In the genomic region with DNA sequence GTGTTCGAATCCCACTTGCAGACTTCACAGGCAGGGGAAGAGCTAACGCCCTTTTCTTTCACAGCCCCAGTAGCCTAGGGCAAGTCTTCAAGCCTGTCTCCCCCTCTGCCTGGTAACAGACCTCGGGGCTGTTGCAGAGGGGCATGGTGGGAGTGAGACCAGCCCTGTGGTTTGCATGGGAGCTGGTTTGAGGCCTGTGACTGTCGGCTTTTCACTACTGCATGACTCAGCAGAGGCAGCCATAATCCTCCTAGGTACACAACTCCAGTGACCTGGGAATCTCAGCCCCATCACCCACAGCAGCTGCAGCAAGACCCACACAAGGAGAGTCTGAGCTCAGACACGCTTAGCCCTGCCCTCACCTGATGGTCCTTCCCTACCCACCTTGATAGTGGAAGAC, we compare ENCODE assay signal across 19 cellular contexts. TPM values are rescaled to one million over a fixed set of nuclear protein-coding genes. Genes with fewer than 3 reads are reported as not detected.
A peak's percentile ranks its signal among the peaks of the same experiment; 100 is the strongest.
DNase-seq lines count a peak whose midpoint lies in the region; ATAC-seq and TF ChIP-seq lines count a peak whose summit lies in the region.
"Had no signal": no experiment of that assay in that cellular context is flagged by ENCODE, and none has a peak within 500 bp of the region (broad histone marks: within the 10 kb centered on the region; RNA-seq: fewer than 3 reads in every experiment).

No MANE protein-coding gene starts in this region.

- no peak overlapping the region for H4K91ac ChIP-seq in mesenchymal stem cell (ENCODE audit: low read length)

- H3K4me3 ChIP-seq in NB4 (ENCODE audit: low read depth, low read length) = no peak overlapping the region
- H3K4me3 ChIP-seq in WERI-Rb-1 (ENCODE audit: low read depth, low read length) = no peak overlapping the region
- no peak overlapping the region for H3K4me3 ChIP-seq in mesenchymal stem cell (ENCODE audit: insufficient read depth in 1 of 2, low read depth in 1 of 2, low read length in 2 of 2)
- H3K4me3 ChIP-seq in left lung = no peak overlapping the region
- no peak overlapping the region for H3K4me3 ChIP-seq in hepatocyte
- H3K4me3 ChIP-seq: HAP-1 had no signal

- H2AFZ ChIP-seq in mesenchymal stem cell (ENCODE audit: low read depth, low read length) (no peak overlapping the region), hepatocyte (no peak overlapping the region)

- H3K4me1 ChIP-seq in mesenchymal stem cell (ENCODE audit: control insufficient read depth, insufficient read depth, low read depth, low read length) (no peaks in the 10 kb centered on the region), left lung (no peaks in the 10 kb centered on the region), hepatocyte (ENCODE audit: insufficient read depth) (no peaks in the 10 kb centered on the region)
- H3K4me1 ChIP-seq: BE2C, HAP-1 had no signal

- H3K36me3 ChIP-seq in WERI-Rb-1 = no peaks in the 10 kb centered on the region
- no peaks in the 10 kb centered on the region for H3K36me3 ChIP-seq in mesenchymal stem cell (ENCODE audit: control insufficient read depth in 1 of 2, insufficient read depth in 2 of 2, low read depth in 1 of 2, low read length in 2 of 2)
- no peaks in the 10 kb centered on the region for H3K36me3 ChIP-seq in left lung
- no peaks in the 10 kb centered on the region for H3K36me3 ChIP-seq in hepatocyte (replicated peaks; ENCODE audit: insufficient read depth, low read depth)
- H3K36me3 ChIP-seq: BE2C, HAP-1 had no signal

- H4K20me1 ChIP-seq in hepatocyte (ENCODE audit: insufficient read depth, poor library complexity, severe bottlenecking) = no peaks in the 10 kb centered on the region

- H2BK5ac ChIP-seq in mesenchymal stem cell (ENCODE audit: low read depth, low read length, poor library complexity, severe bottlenecking) = no peak overlapping the region

- no peak overlapping the region for H3K4ac ChIP-seq in mesenchymal stem cell (ENCODE audit: low read depth in 1 of 2, low read length in 2 of 2)

- H3K9me2 ChIP-seq in hepatocyte (replicated peaks; ENCODE audit: insufficient read depth) = no peaks in the 10 kb centered on the region

- H3K4me2 ChIP-seq in mesenchymal stem cell (ENCODE audit: low read length, poor library complexity, severe bottlenecking) (no peak overlapping the region), hepatocyte (no peak overlapping the region)

- TF ChIP-seq POLR2A in NB4 (IDR thresholded peaks at IDR 0.05; ENCODE audit: extremely low read depth, insufficient read length) = no peak

- H2AK5ac ChIP-seq in mesenchymal stem cell (ENCODE audit: low read length, severe bottlenecking) = no peak overlapping the region

- peak overlapping the region; percentile 33 for H2BK15ac ChIP-seq in mesenchymal stem cell (ENCODE audit: low read depth, poor library complexity, severe bottlenecking)

- H3K23ac ChIP-seq in mesenchymal stem cell (ENCODE audit: low read length in 2 of 2) = no peak overlapping the region

- H2BK12ac ChIP-seq in mesenchymal stem cell (ENCODE audit: low read length in 2 of 2) = no peak overlapping the region

- no peak for ATAC-seq in left lung

- H3K79me1 ChIP-seq in mesenchymal stem cell (replicated peaks; ENCODE audit: low read length, poor library complexity, severe bottlenecking) = no peaks in the 10 kb centered on the region

- no peak overlapping the region for H2BK120ac ChIP-seq in mesenchymal stem cell (ENCODE audit: low read depth, low read length)

- H3K27me3 ChIP-seq in WERI-Rb-1 (ENCODE audit: insufficient read depth, low read depth, severe bottlenecking) (no peaks in the 10 kb centered on the region), mesenchymal stem cell (ENCODE audit: control insufficient read depth in 1 of 2, insufficient read depth in 1 of 2, low read length in 2 of 2) (peaks cover 4 to 27% of the 10 kb centered on the region in 2 experiments), left lung (no peaks in the 10 kb centered on the region), hepatocyte (no peaks in the 10 kb centered on the region)
- H3K27me3 ChIP-seq: BE2C had no signal

- H3K14ac ChIP-seq in mesenchymal stem cell (ENCODE audit: low read length in 2 of 2) = peak overlapping the region in 1 of 2 experiments; percentile 70

- H4K8ac ChIP-seq in mesenchymal stem cell (ENCODE audit: low read length) = no peak overlapping the region

- TF ChIP-seq CTCF in NB4 (IDR thresholded peaks at IDR 0.05; ENCODE audit: low read depth, low read length) (no peak), WERI-Rb-1 (IDR thresholded peaks at IDR 0.05; ENCODE audit: low read depth, low read length) (no peak), left lung (IDR thresholded peaks at IDR 0.05) (no peak), hepatocyte (IDR thresholded peaks at IDR 0.05; ENCODE audit: poor library complexity) (no peak)

- H3K27ac ChIP-seq in WERI-Rb-1 = no peak overlapping the region
- H3K27ac ChIP-seq in mesenchymal stem cell (ENCODE audit: low read length, poor library complexity, severe bottlenecking) = no peak overlapping the region
- H3K27ac ChIP-seq in left lung = no peak overlapping the region
- H3K27ac ChIP-seq in hepatocyte = no peak overlapping the region

- DNase-seq in HT1080 (ENCODE audit: low read depth) = peak; percentile 18
- DNase-seq in NB4 (ENCODE audit: low read depth) = peak; percentile 9
- peak; percentile 16 for DNase-seq in WERI-Rb-1
- no peak for DNase-seq in mesenchymal stem cell
- no peak for DNase-seq in stimulated activated CD4-positive, alpha-beta T cell treated with anti-CD3 and anti-CD28 coated beads, Interleukin-2, amount 100 ng/mL, for 24 hours
- DNase-seq in left lung = no peak
- no peak for DNase-seq in hepatocyte (ENCODE audit: low spot score)
- DNase-seq in nucleus accumbens (lab: John Stamatoyannopoulos, UW) = no peak
- DNase-seq: ACHN; BE2C; C1 segment of cervical spinal cord; CD4-positive, CD25-positive, alpha-beta regulatory T cell; CD8-positive, alpha-beta memory T cell; COR-L47; GF-D8; KG1 had no signal

- no peak overlapping the region for H3K18ac ChIP-seq in mesenchymal stem cell (ENCODE audit: low read depth in 1 of 2, low read length in 2 of 2)

- no peaks in the 10 kb centered on the region for H3K79me2 ChIP-seq in hepatocyte

- no peak overlapping the region for H3K9ac ChIP-seq in mesenchymal stem cell (ENCODE audit: low read length)

- H3K9me3 ChIP-seq in WERI-Rb-1 (ENCODE audit: severe bottlenecking) (peaks cover 7% of the 10 kb centered on the region), mesenchymal stem cell (ENCODE audit: control insufficient read depth, low read length) (peaks cover 37% of the 10 kb centered on the region), left lung (peaks cover 0 to 29% of the 10 kb centered on the region in 2 donors), hepatocyte (ENCODE audit: low read depth) (peaks cover 5% of the 10 kb centered on the region)
- H3K9me3 ChIP-seq: BE2C, HAP-1 had no signal

- intact Hi-C loops in left lung (cut with DNase I) = no loop called here

- WGBS in mesenchymal stem cell = 80% methylated on average over 4 of the region's 5 CpGs
- 85% methylated on average over 5 of the region's 5 CpGs for WGBS in hepatocyte (ENCODE audit: low lambda C conversion rate, missing lambda C conversion rate)

RNA-seq across cellular contexts. Expression of a gene that starts 55.3 kb away (rescaled TPM):
- 56.8 and 70.5 TPM in 2 replicates for total RNA-seq in HT1080 (2014; rRNA removed; shearing (Covaris generic))
- polyA plus RNA-seq in HT1080 (2015; cell fraction: cytosol; rRNA removed) = 58.4 and 61.4 TPM in 2 replicates
- polyA plus RNA-seq in HT1080 (2015; cell fraction: nucleus; rRNA removed) = 21.7 and 23.2 TPM in 2 replicates
- polyA plus RNA-seq in mesenchymal stem cell (2013, experiment 1 of 2) = 15.1 TPM
- 15.4 TPM for polyA plus RNA-seq in mesenchymal stem cell (2013, experiment 2 of 2)
- total RNA-seq in left lung (under 1 TPM; 0.41 to 0.71 TPM), hepatocyte (0.93 and 1.2 TPM in 2 replicates)
- 1.5 and 1.7 TPM in 2 replicates for polyA plus RNA-seq in hepatocyte
- total RNA-seq: CD4-positive, CD25-positive, alpha-beta regulatory T cell; CD8-positive, alpha-beta memory T cell; HT-29 had no signal
- polyA plus RNA-seq: CD4-positive, CD25-positive, alpha-beta regulatory T cell; CD8-positive, alpha-beta memory T cell; IgD-negative memory B cell had no signal

Comparison
In these comparisons a context has a peak if more than half of its experiments do, and no peak if none do; other contexts are left out.
1. DNase-seq: peak in HT1080 (single experiment), NB4 (single experiment) and WERI-Rb-1 (single experiment); none in mesenchymal stem cell (single experiment), stimulated activated CD4-positive, alpha-beta T cell treated with anti-CD3 and anti-CD28 coated beads, Interleukin-2, amount 100 ng/mL, for 24 hours (0 of 2), left lung (0 of 2), hepatocyte (single experiment) and nucleus accumbens (0 of 56).
2. RNA of a gene that starts 55.3 kb away (total RNA-seq): 56.8 to 70.5 TPM in HT1080; 0.93 to 1.2 TPM in hepatocyte and 0.41 to 0.71 TPM in left lung; every median in the first group is over 10 times any median in the second.